In the genomic region with DNA sequence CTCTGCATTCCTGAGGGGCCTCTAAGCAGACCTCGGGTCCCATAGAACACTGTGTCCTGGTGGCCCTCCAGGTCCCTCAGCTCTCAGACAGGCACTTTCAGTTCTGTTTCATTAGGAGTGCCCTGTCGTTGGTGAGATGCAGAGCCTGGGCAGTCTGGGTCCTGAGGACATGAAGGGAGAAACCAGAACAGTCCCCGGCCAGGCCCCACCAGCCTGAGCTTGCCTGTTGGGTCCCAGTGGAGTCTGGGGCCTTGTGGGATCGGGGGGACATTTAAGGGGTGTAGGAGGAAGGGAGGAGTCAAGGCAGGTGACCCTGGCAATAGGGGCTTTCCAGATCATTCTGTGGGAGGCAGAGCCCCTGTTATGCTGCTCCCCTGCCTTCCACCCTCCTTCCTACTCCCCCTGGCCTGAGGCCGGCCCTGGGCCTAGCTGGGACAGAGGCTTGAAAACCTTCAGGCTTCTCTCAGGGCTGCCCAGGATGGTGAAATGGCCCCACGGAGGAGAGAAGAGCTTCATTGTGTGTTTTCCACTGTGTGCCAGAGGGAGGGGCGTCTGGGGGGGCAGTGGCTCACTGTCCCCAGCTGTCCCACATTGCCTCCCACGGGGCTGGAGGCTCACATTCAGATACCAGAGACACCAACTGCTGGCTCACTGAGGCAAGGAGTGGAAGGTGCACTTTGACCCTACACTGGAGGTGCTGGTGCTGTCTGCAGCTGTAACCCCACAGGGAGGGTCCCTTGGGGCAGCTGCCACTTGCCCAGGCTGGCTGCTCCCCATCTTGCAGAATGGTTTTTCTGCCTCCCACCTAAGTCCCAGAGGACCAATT, we compare ENCODE assay signal across 10 cellular contexts. TPM values are rescaled to one million over a fixed set of nuclear protein-coding genes. Genes with fewer than 3 reads are reported as not detected.
DNase-seq lines count a peak whose midpoint lies in the region; ATAC-seq and TF ChIP-seq lines count a peak whose summit lies in the region.
"Had no signal": no experiment of that assay in that cellular context is flagged by ENCODE, and none has a peak within 500 bp of the region (broad histone marks: within the 10 kb centered on the region; RNA-seq: fewer than 3 reads in every experiment).

No MANE protein-coding gene starts in this region.

- DNase-seq in WTC11 (ENCODE audit: low spot score) (no peak), left colon (no peak), SIG-M5 (lab: John Stamatoyannopoulos, UW) (no peak), T-helper 1 cell (no peak)
- DNase-seq in stimulated activated effector memory CD8-positive, alpha-beta T cell treated with anti-CD3 and anti-CD28 coated beads, Interleukin-12 subunit alpha, Interleukin-12 subunit beta, amount 100 ng/mL, for 72 hours (ENCODE audit: low spot score in 2 of 2) = no peak

- no peaks in the 10 kb centered on the region for H3K36me3 Mint-ChIP-seq in WTC11
- no peaks in the 10 kb centered on the region for H3K36me3 Mint-ChIP-seq in stimulated activated effector memory CD8-positive, alpha-beta T cell treated with anti-CD3 and anti-CD28 coated beads, Interleukin-12 subunit alpha, Interleukin-12 subunit beta, amount 100 ng/mL, for 72 hours

- peaks cover 51% of the 10 kb centered on the region for H3K4me1 Mint-ChIP-seq in WTC11
- peaks cover 14% of the 10 kb centered on the region for H3K4me1 Mint-ChIP-seq in stimulated activated effector memory CD8-positive, alpha-beta T cell treated with anti-CD3 and anti-CD28 coated beads, Interleukin-12 subunit alpha, Interleukin-12 subunit beta, amount 100 ng/mL, for 72 hours

- no peak for TF ChIP-seq CTCF in WTC11 (IDR thresholded peaks at IDR 0.05)

- CTCF ChIA-PET in WTC11 (lab: Charles Lee) = interaction anchor here (1.4 kb wide), 1 partner anchor 27 kb away, joined by 4 read pairs; the partner anchor contains the start of gene CATIP

- no peak overlapping the region for H3K4me3 Mint-ChIP-seq in WTC11
- no peak overlapping the region for H3K4me3 Mint-ChIP-seq in stimulated activated effector memory CD8-positive, alpha-beta T cell treated with anti-CD3 and anti-CD28 coated beads, Interleukin-12 subunit alpha, Interleukin-12 subunit beta, amount 100 ng/mL, for 72 hours

- peak overlapping the region; percentile 20; the same call in 1 of the 2 replicates for H3K27ac Mint-ChIP-seq in WTC11
- H3K27ac Mint-ChIP-seq in stimulated activated effector memory CD8-positive, alpha-beta T cell treated with anti-CD3 and anti-CD28 coated beads, Interleukin-12 subunit alpha, Interleukin-12 subunit beta, amount 100 ng/mL, for 72 hours = peak overlapping the region; percentile 65

- H3K27me3 Mint-ChIP-seq in WTC11 (ENCODE audit: low read depth) = no peaks in the 10 kb centered on the region

- ATAC-seq in GM18873 (IDR thresholded peaks at IDR 0.05; ENCODE audit: low FRiP score, unreplicated experiment) = peak; percentile 46
- ATAC-seq in HG02642 (IDR thresholded peaks at IDR 0.05; ENCODE audit: poor library complexity, unreplicated experiment) = peak; percentile 52
- ATAC-seq in WTC11 = no peak
- ATAC-seq in stimulated activated effector memory CD8-positive, alpha-beta T cell treated with anti-CD3 and anti-CD28 coated beads, Interleukin-12 subunit alpha, Interleukin-12 subunit beta, amount 100 ng/mL, for 72 hours = peak; percentile 22
- no peak for ATAC-seq in left colon
- ATAC-seq in HG03565 (IDR thresholded peaks at IDR 0.05; ENCODE audit: unreplicated experiment) = no peak

- intact Hi-C loops in left colon (cut with DNase I, micrococcal nuclease) = no loop called here

- POLR2A ChIA-PET in WTC11 (lab: Charles Lee) = no interaction called here

- no peaks in the 10 kb centered on the region for H3K9me3 Mint-ChIP-seq in WTC11
- H3K9me3 Mint-ChIP-seq in stimulated activated effector memory CD8-positive, alpha-beta T cell treated with anti-CD3 and anti-CD28 coated beads, Interleukin-12 subunit alpha, Interleukin-12 subunit beta, amount 100 ng/mL, for 72 hours = no peaks in the 10 kb centered on the region

TF ChIP-seq in WTC11, 78 proteins besides CTCF, POLR2A, EP300 and RAD21:
- TF ChIP-seq FOXK1 (CRISPR knock-in tag; IDR thresholded peaks at IDR 0.05) = no peak
- TF ChIP-seq ZNF423 (CRISPR knock-in tag; IDR thresholded peaks at IDR 0.05) = no peak

RNA-seq across cellular contexts. Expression of gene CATIP, which starts 26.6 kb away (rescaled TPM):
- 0.25 to 0.26 TPM in 2 of 3 replicates, not detected in the other for total RNA-seq in WTC11 (2021)
- total RNA-seq in left colon = not detected
- total RNA-seq: epithelial cell of proximal tubule, SJCRH30 had no signal

RNA-seq across cellular contexts. Expression of gene TMBIM1, which starts 37.7 kb away (rescaled TPM):
- total RNA-seq in WTC11 (2021) (23.5 to 30.1 TPM (median 26.5 TPM) in 3 replicates), left colon (100 to 1,000 TPM; 317 to 426 TPM)

RNA-seq across cellular contexts. Expression of gene SLC11A1, which starts 52.0 kb away (rescaled TPM):
- total RNA-seq in WTC11 (2021) (0.25 to 0.55 TPM (median 0.31 TPM) in 3 replicates), left colon (1 to 10 TPM; 1.7 to 2.0 TPM)
- total RNA-seq: epithelial cell of proximal tubule had no signal

RNA-seq across cellular contexts. Expression of gene PNKD, which starts 59.7 kb away (rescaled TPM):
- total RNA-seq in WTC11 (2021) (45.0 to 49.8 TPM (median 45.8 TPM) in 3 replicates), left colon (100 to 1,000 TPM; 103 to 119 TPM)

Comparison
In these comparisons a context has a peak if more than half of its experiments do, and no peak if none do; other contexts are left out.
1. ATAC-seq: peak in GM18873 (single experiment), HG02642 (single experiment) and stimulated activated effector memory CD8-positive, alpha-beta T cell treated with anti-CD3 and anti-CD28 coated beads, Interleukin-12 subunit alpha, Interleukin-12 subunit beta, amount 100 ng/mL, for 72 hours (single experiment); none in WTC11 (single experiment), left colon (single experiment) and HG03565 (single experiment).
2. RNA of gene TMBIM1, which starts 37.7 kb away (total RNA-seq): 317 to 426 TPM in left colon; 23.5 to 30.1 TPM in WTC11; every median in the first group is over 10 times any median in the second.